In genomic region chr6:157263146-157263545, GRCh38 we compare ENCODE assay signal across 11 cellular contexts.
"Had no signal": no experiment of that assay in that cellular context is flagged by ENCODE, and none has a peak within 500 bp of the region (broad histone marks: within the 10 kb centered on the region; RNA-seq: fewer than 3 reads in every experiment).

No MANE protein-coding gene starts in this region.

- H3K27me3 Mint-ChIP-seq: activated naive CD4-positive, alpha-beta T cell treated with anti-CD3 and anti-CD28 coated beads, Interleukin-2, amount 50 U/mL, for 24 hours; activated T-cell treated with anti-CD3 and anti-CD28 coated beads, Interleukin-2, amount 50 U/mL, for 24 hours had no signal

- FAIRE-seq: keratinocyte, pancreas, small intestine had no signal

- H3K36me3 ChIP-seq: pancreas, transverse colon had no signal

- H3K27ac Mint-ChIP-seq: activated CD8-positive, alpha-beta memory T cell treated with anti-CD3 and anti-CD28 coated beads, Interleukin-2, amount 10 ng/mL, durations not matched to agents 7 days and 5 days; activated naive CD4-positive, alpha-beta T cell treated with anti-CD3 and anti-CD28 coated beads, Interleukin-2, amount 50 U/mL, for 24 hours; activated T-cell treated with anti-CD3 and anti-CD28 coated beads, Interleukin-2, amount 50 U/mL, for 24 hours had no signal

- H3K27me3 ChIP-seq: pancreas, transverse colon had no signal

- H3K27ac ChIP-seq: pancreas, transverse colon had no signal

- H3K4me1 ChIP-seq: pancreas, transverse colon had no signal

- ATAC-seq: activated CD8-positive, alpha-beta memory T cell treated with anti-CD3 and anti-CD28 coated beads, Interleukin-2, amount 10 ng/mL, durations not matched to agents 7 days and 5 days; pancreas had no signal

- H3K4me3 Mint-ChIP-seq: activated CD8-positive, alpha-beta memory T cell treated with anti-CD3 and anti-CD28 coated beads, Interleukin-2, amount 10 ng/mL, durations not matched to agents 7 days and 5 days; activated naive CD4-positive, alpha-beta T cell treated with anti-CD3 and anti-CD28 coated beads, Interleukin-2, amount 50 U/mL, for 24 hours; activated T-cell treated with anti-CD3 and anti-CD28 coated beads, Interleukin-2, amount 50 U/mL, for 24 hours had no signal

- H3K4me3 ChIP-seq: pancreas, transverse colon had no signal

- H3K9me3 ChIP-seq: pancreas, transverse colon had no signal

- DNase-seq: activated CD4-positive, alpha-beta T cell treated with anti-CD3 and anti-CD28 coated beads, Interleukin-2, amount 50 U/mL, for 4 hours; activated CD8-positive, alpha-beta memory T cell treated with anti-CD3 and anti-CD28 coated beads, Interleukin-2, amount 10 ng/mL, durations not matched to agents 7 days and 5 days; activated effector memory CD4-positive, alpha-beta T cell treated with Interleukin-2 at 50 U/mL for 16 hours; activated T-cell treated with anti-CD3 and anti-CD28 coated beads, Interleukin-2, amount 50 U/mL, for 24 hours; amniotic stem cell; effector CD4-positive, alpha-beta T cell; pancreas; small intestine; transverse colon had no signal

- H3K36me3 Mint-ChIP-seq: activated CD8-positive, alpha-beta memory T cell treated with anti-CD3 and anti-CD28 coated beads, Interleukin-2, amount 10 ng/mL, durations not matched to agents 7 days and 5 days; activated naive CD4-positive, alpha-beta T cell treated with anti-CD3 and anti-CD28 coated beads, Interleukin-2, amount 50 U/mL, for 24 hours had no signal

- H3K9me3 Mint-ChIP-seq: activated naive CD4-positive, alpha-beta T cell treated with anti-CD3 and anti-CD28 coated beads, Interleukin-2, amount 50 U/mL, for 24 hours; activated T-cell treated with anti-CD3 and anti-CD28 coated beads, Interleukin-2, amount 50 U/mL, for 24 hours had no signal

- H3K4me1 Mint-ChIP-seq: activated naive CD4-positive, alpha-beta T cell treated with anti-CD3 and anti-CD28 coated beads, Interleukin-2, amount 50 U/mL, for 24 hours had no signal
